In genomic region chr6:26286168-26286854, GRCh38 we compare ENCODE assay signal across 8 cellular contexts.
DNase-seq lines count a peak whose midpoint lies in the region; ATAC-seq, FAIRE-seq and TF ChIP-seq lines count a peak whose summit lies in the region.

No MANE protein-coding gene starts in this region.

- peaks cover 4% of the 10 kb centered on the region for H3K36me3 Mint-ChIP-seq in activated naive CD4-positive, alpha-beta T cell treated with anti-CD3 and anti-CD28 coated beads, Interleukin-2, amount 50 U/mL, for 24 hours

- no peaks in the 10 kb centered on the region for H3K27me3 ChIP-seq in DOHH2 (ENCODE audit: control insufficient read depth, low read length)
- no peaks in the 10 kb centered on the region for H3K27me3 ChIP-seq in MM.1S (replicated peaks; ENCODE audit: insufficient read depth, low read length)
- no peaks in the 10 kb centered on the region for H3K27me3 ChIP-seq in SK-N-SH (ENCODE audit: insufficient read depth)
- no peaks in the 10 kb centered on the region for H3K27me3 ChIP-seq in pancreas
- H3K27me3 ChIP-seq in uterus, result no peaks in the 10 kb centered on the region

- peaks cover 28% of the 10 kb centered on the region for H3K4me1 Mint-ChIP-seq in activated naive CD4-positive, alpha-beta T cell treated with anti-CD3 and anti-CD28 coated beads, Interleukin-2, amount 50 U/mL, for 24 hours

- H3K9me2 ChIP-seq in DOHH2 (replicated peaks; ENCODE audit: control insufficient read depth, low read length) (no peaks in the 10 kb centered on the region), MM.1S (replicated peaks; ENCODE audit: insufficient read depth, low read length) (no peaks in the 10 kb centered on the region), SK-N-SH (no peaks in the 10 kb centered on the region)

- FAIRE-seq in pancreas (lab: Jason Lieb, UNC), result no peak

- H2AFZ ChIP-seq in MM.1S (ENCODE audit: low read length) (peak overlapping the region; percentile 3; the same call in 1 of the 2 replicates), SK-N-SH (ENCODE audit: low read depth) (peak overlapping the region; percentile 60)

- peaks cover 17% of the 10 kb centered on the region for H3K9me3 ChIP-seq in DOHH2 (ENCODE audit: control insufficient read depth, insufficient read depth, low read length)
- no peaks in the 10 kb centered on the region for H3K9me3 ChIP-seq in MM.1S (replicated peaks; ENCODE audit: insufficient read depth, low read length)
- H3K9me3 ChIP-seq in SK-N-SH, result 0 out of 2 replicates have a peak, but pooled peaks cover 6% of the 10 kb centered on the region
- no peaks in the 10 kb centered on the region for H3K9me3 ChIP-seq in pancreas
- H3K9me3 ChIP-seq in uterus, result no peaks in the 10 kb centered on the region

- no peak for TF ChIP-seq CTCF in DOHH2 (IDR thresholded peaks at IDR 0.05; ENCODE audit: low read depth, low read length, poor library complexity, severe bottlenecking)
- no peak for TF ChIP-seq CTCF in MM.1S (IDR thresholded peaks at IDR 0.05; ENCODE audit: low read length)
- TF ChIP-seq CTCF in SK-N-SH (IDR thresholded peaks at IDR 0.05), result no peak
- TF ChIP-seq CTCF in pancreas (IDR thresholded peaks at IDR 0.05), result no peak
- no peak for TF ChIP-seq CTCF in uterus (IDR thresholded peaks at IDR 0.05)

- H3F3A ChIP-seq in DOHH2 (ENCODE audit: control insufficient read depth, insufficient read depth) (peaks cover 19% of the 10 kb centered on the region), MM.1S (ENCODE audit: insufficient read depth, low read length) (peaks cover 32% of the 10 kb centered on the region), SK-N-SH (replicated peaks; ENCODE audit: insufficient read depth) (peaks cover 35% of the 10 kb centered on the region)

- intact Hi-C loops in head of caudate nucleus (cut with DNase I) (loop anchor here (10.0 kb wide), 1 partner anchor 82 kb away; a partner anchor contains a TSS), pancreas (cut with DNase I) (no loop called here), uterus (cut with DNase I; ENCODE audit: low total_unique reads) (no loop called here)

- H3K9me3 Mint-ChIP-seq in activated naive CD4-positive, alpha-beta T cell treated with anti-CD3 and anti-CD28 coated beads, Interleukin-2, amount 50 U/mL, for 24 hours, result no peaks in the 10 kb centered on the region

- CTCF ChIA-PET in SK-N-SH (lab: Yijun Ruan, JAX), result interaction anchor here (0.7 to 3.0 kb wide), 2 partner anchors 36 to 321 kb away, joined by 3 to 8 read pairs; no protein-coding TSS in a partner anchor

- H3K27ac ChIP-seq in DOHH2 (ENCODE audit: low read depth, low read length) (peak overlapping the region; percentile 93), MM.1S (ENCODE audit: low read length) (peak overlapping the region; percentile 100), SK-N-SH (ENCODE audit: low read depth in 2 of 2, low read length in 1 of 2) (peak overlapping the region; percentile 95 to 98), pancreas (peak overlapping the region; percentile 71 to 91 (median 80)), uterus (peak overlapping the region; percentile 91 to 94)

- peak overlapping the region; percentile 85 for H3K4me3 Mint-ChIP-seq in activated naive CD4-positive, alpha-beta T cell treated with anti-CD3 and anti-CD28 coated beads, Interleukin-2, amount 50 U/mL, for 24 hours

- DNase-seq in MM.1S (peak; percentile 76), SK-N-SH (peak; percentile 34), head of caudate nucleus (peak; percentile 46 to 89 (median 74)), pancreas (peak in 5 of 6 donors; percentile 59 to 89 (median 67)), uterus (peak; percentile 69 to 76)

- H3K4me2 ChIP-seq in DOHH2 (ENCODE audit: low read length) (peak overlapping the region; percentile 87), MM.1S (ENCODE audit: low read depth, low read length) (peak overlapping the region; percentile 96), SK-N-SH (peak overlapping the region; percentile 85)

- 1% methylated on average over 18 of the region's 18 CpGs for WGBS in SK-N-SH (ENCODE audit: low lambda C conversion rate)
- WGBS in pancreas, 2 donors, result 3% methylated on average over 18 of the region's 18 CpGs

- H3K36me3 ChIP-seq in DOHH2 (ENCODE audit: control insufficient read depth, low read length) (peaks cover 11% of the 10 kb centered on the region; the same call in 1 of the 2 replicates), MM.1S (replicated peaks; ENCODE audit: insufficient read depth, low read length) (no peaks in the 10 kb centered on the region), SK-N-SH (replicated peaks in 1 of 2; ENCODE audit: control insufficient read depth in 1 of 2, insufficient read depth in 2 of 2, low read length in 1 of 2) (peaks cover 2 to 3% of the 10 kb centered on the region in 2 experiments), pancreas (no peaks in the 10 kb centered on the region), uterus (no peaks in the 10 kb centered on the region)

- ATAC-seq in pancreas, result peak; percentile 69 to 83 (median 74)
- no peak for ATAC-seq in GM21825 (IDR thresholded peaks at IDR 0.05; ENCODE audit: unreplicated experiment)

- H4K20me1 ChIP-seq in DOHH2 (ENCODE audit: control insufficient read depth, insufficient read depth, low read depth, low read length), result no peaks in the 10 kb centered on the region
- H4K20me1 ChIP-seq in MM.1S (ENCODE audit: insufficient read depth, low read length), result no peaks in the 10 kb centered on the region
- no peaks in the 10 kb centered on the region for H4K20me1 ChIP-seq in SK-N-SH (ENCODE audit: insufficient read depth)

- no peak for TF ChIP-seq RAD21 in SK-N-SH (IDR thresholded peaks at IDR 0.05; ENCODE audit: low read length)

- TF ChIP-seq EP300 in SK-N-SH (IDR thresholded peaks at IDR 0.05; ENCODE audit: borderline replicate concordance in 1 of 2, low read depth in 1 of 2, low read length in 1 of 2), result no peak; a peak in 1 of 4 replicates

- H3K79me2 ChIP-seq in DOHH2 (ENCODE audit: control insufficient read depth, low read length) (no peaks in the 10 kb centered on the region), MM.1S (ENCODE audit: low read length) (no peaks in the 10 kb centered on the region), SK-N-SH (ENCODE audit: insufficient read depth) (peaks cover 3% of the 10 kb centered on the region; the same call in 1 of the 2 replicates)

- H3K4me3 ChIP-seq in DOHH2 (ENCODE audit: low read length), result peak overlapping the region; percentile 82
- H3K4me3 ChIP-seq in MM.1S (ENCODE audit: low read length), result peak overlapping the region; percentile 89
- H3K4me3 ChIP-seq in SK-N-SH (ENCODE audit: low read depth in 2 of 2, low read length in 1 of 2), result peak overlapping the region; percentile 78 to 89
- H3K4me3 ChIP-seq in pancreas, result peak overlapping the region; percentile 29 to 65 (median 56)
- peak overlapping the region; percentile 53 to 89 for H3K4me3 ChIP-seq in uterus

- no peak for TF ChIP-seq POLR2A in uterus (IDR thresholded peaks at IDR 0.05)

- peak overlapping the region; percentile 99 for H3K9ac ChIP-seq in MM.1S (ENCODE audit: low read length)
- H3K9ac ChIP-seq in SK-N-SH, result peak overlapping the region; percentile 95

- POLR2A ChIA-PET in SK-N-SH (lab: Yijun Ruan, JAX), result interaction anchor here (1.0 to 5.7 kb wide), 7 partner anchors 14 to 1608 kb away, joined by 4 to 132 read pairs (median 27); a partner anchor contains a TSS

- H3K4me1 ChIP-seq in DOHH2 (ENCODE audit: control insufficient read depth, low read length) (peaks cover 25% of the 10 kb centered on the region), MM.1S (ENCODE audit: low read length) (no peaks in the 10 kb centered on the region), SK-N-SH (ENCODE audit: control insufficient read depth in 1 of 2, insufficient read depth in 2 of 2, low read depth in 1 of 2, low read length in 1 of 2) (no peaks in the 10 kb centered on the region; a peak in 2 of 4 replicates), pancreas (peaks cover 0 to 5% (median 0%) of the 10 kb centered on the region in 3 donors), uterus (no peaks in the 10 kb centered on the region)

- H3K27ac Mint-ChIP-seq in activated naive CD4-positive, alpha-beta T cell treated with anti-CD3 and anti-CD28 coated beads, Interleukin-2, amount 50 U/mL, for 24 hours, result peak overlapping the region; percentile 100

- H3K27me3 Mint-ChIP-seq in activated naive CD4-positive, alpha-beta T cell treated with anti-CD3 and anti-CD28 coated beads, Interleukin-2, amount 50 U/mL, for 24 hours, result peaks cover 2% of the 10 kb centered on the region

TF ChIP-seq in SK-N-SH, 30 proteins besides CTCF, POLR2A, EP300 and RAD21 (continues in another document):
- peak; percentile 89 for TF ChIP-seq TEAD4 (IDR thresholded peaks at IDR 0.05; ENCODE audit: borderline replicate concordance, insufficient read depth)
- TF ChIP-seq FOSL2 (IDR thresholded peaks at IDR 0.05; ENCODE audit: borderline replicate concordance, low read depth), result peak; percentile 63; the same call in 1 of the 2 replicates
- peak; percentile 38; the same call in 1 of the 2 replicates for TF ChIP-seq POLR2AphosphoS5 (IDR thresholded peaks at IDR 0.05; ENCODE audit: low read depth, low read length)
- no peak for TF ChIP-seq FOXM1 (IDR thresholded peaks at IDR 0.05; ENCODE audit: low read depth)
- no peak for TF ChIP-seq USF1 (IDR thresholded peaks at IDR 0.05; ENCODE audit: borderline replicate concordance, low read depth)
- TF ChIP-seq RCOR1 (IDR thresholded peaks at IDR 0.05; ENCODE audit: low read length), result peak; percentile 58; the same call in 1 of the 2 replicates
- no peak for TF ChIP-seq RFX5 (IDR thresholded peaks at IDR 0.05; ENCODE audit: low read length)
- peak; percentile 59 for TF ChIP-seq CHD2 (IDR thresholded peaks at IDR 0.05; ENCODE audit: low read length, partially characterized antibody)
